10 cellular contexts compared by ENCODE assay signal in genomic region chr18:23583071-23583865, GRCh38. TPM values are rescaled to one million over a fixed set of nuclear protein-coding genes. Genes with fewer than 3 reads are reported as not detected.
DNase-seq lines count a peak whose midpoint lies in the region; ATAC-seq and TF ChIP-seq lines count a peak whose summit lies in the region.
"Had no signal": no experiment of that assay in that cellular context is flagged by ENCODE, and none has a peak within 500 bp of the region (broad histone marks: within the 10 kb centered on the region; RNA-seq: fewer than 3 reads in every experiment).

No MANE protein-coding gene starts in this region.

- H3K27ac Mint-ChIP-seq in CD4-positive, alpha-beta T cell: peak overlapping the region; percentile 12
- H3K27ac Mint-ChIP-seq in mesothelial cell of epicardium: no peak overlapping the region
- no peak overlapping the region for H3K27ac Mint-ChIP-seq in activated CD8-positive, alpha-beta T cell treated with anti-CD3 and anti-CD28 coated beads for 36 hours

- H3K4me1 ChIP-seq in parathyroid adenoma: peaks cover 39% of the 10 kb centered on the region

- peaks cover 70% of the 10 kb centered on the region for H3K79me2 ChIP-seq in parathyroid adenoma

- H3K4me3 Mint-ChIP-seq in CD4-positive, alpha-beta T cell: peak overlapping the region; percentile 15
- H3K4me3 Mint-ChIP-seq in mesothelial cell of epicardium: no peak overlapping the region
- H3K4me3 Mint-ChIP-seq in activated CD8-positive, alpha-beta T cell treated with anti-CD3 and anti-CD28 coated beads for 36 hours: no peak overlapping the region
- H3K4me3 Mint-ChIP-seq: CD14-positive monocyte had no signal

- no peak for DNase-seq in CD4-positive, alpha-beta T cell
- peak; percentile 83 for DNase-seq in SK-MEL-5 (ENCODE audit: low read depth, low spot score)
- peak; percentile 83 for DNase-seq in foreskin melanocyte
- no peak for DNase-seq in mesothelial cell of epicardium (ENCODE audit: low spot score in 2 of 2, unreplicated experiment in 2 of 2)
- no peak for DNase-seq in activated CD8-positive, alpha-beta T cell treated with anti-CD3 and anti-CD28 coated beads for 36 hours
- DNase-seq: NCI-H2227 treated with DMSO at 0.1 percent for 48 hours had no signal

- H3K9ac ChIP-seq in parathyroid adenoma: no peak overlapping the region

- no peak overlapping the region for H3K27ac ChIP-seq in CD4-positive, alpha-beta T cell (ENCODE audit: low read depth, low read length)
- peak overlapping the region; percentile 99 for H3K27ac ChIP-seq in parathyroid adenoma

- H3K9me3 ChIP-seq in CD4-positive, alpha-beta T cell (ENCODE audit: control insufficient read depth, low read length): no peaks in the 10 kb centered on the region
- H3K9me3 ChIP-seq in parathyroid adenoma (ENCODE audit: control insufficient read depth, low read length): no peaks in the 10 kb centered on the region

- no peak for ATAC-seq in CD4-positive, alpha-beta T cell (ENCODE audit: poor library complexity)
- ATAC-seq in GM19035 (IDR thresholded peaks at IDR 0.05; ENCODE audit: unreplicated experiment) (no peak), GM19452 (IDR thresholded peaks at IDR 0.05; ENCODE audit: unreplicated experiment) (no peak)
- ATAC-seq in activated CD8-positive, alpha-beta T cell treated with anti-CD3 and anti-CD28 coated beads for 36 hours: no peak

- peak overlapping the region; percentile 83 for H3K4me2 ChIP-seq in parathyroid adenoma (ENCODE audit: low read length)

- no peaks in the 10 kb centered on the region for H3K27me3 ChIP-seq in CD4-positive, alpha-beta T cell (ENCODE audit: control insufficient read depth, insufficient read depth, low read length)
- no peaks in the 10 kb centered on the region for H3K27me3 ChIP-seq in parathyroid adenoma (ENCODE audit: control insufficient read depth, insufficient read depth, low read length)

- no peak overlapping the region for H2AFZ ChIP-seq in parathyroid adenoma

- H3K27me3 Mint-ChIP-seq in CD4-positive, alpha-beta T cell: no peaks in the 10 kb centered on the region
- peaks cover under 1% of the 10 kb centered on the region for H3K27me3 Mint-ChIP-seq in mesothelial cell of epicardium (ENCODE audit: low read depth)
- no peaks in the 10 kb centered on the region for H3K27me3 Mint-ChIP-seq in activated CD8-positive, alpha-beta T cell treated with anti-CD3 and anti-CD28 coated beads for 36 hours

- peaks cover 54% of the 10 kb centered on the region for H3K4me1 Mint-ChIP-seq in CD4-positive, alpha-beta T cell (ENCODE audit: low read depth)
- H3K4me1 Mint-ChIP-seq in mesothelial cell of epicardium: peaks cover 21% of the 10 kb centered on the region
- peaks cover 52% of the 10 kb centered on the region for H3K4me1 Mint-ChIP-seq in activated CD8-positive, alpha-beta T cell treated with anti-CD3 and anti-CD28 coated beads for 36 hours (ENCODE audit: low read depth)

- intact Hi-C loops in CD4-positive, alpha-beta T cell (cut with DNase I, micrococcal nuclease): loop anchor here in 1 of 2 experiments (5.0 to 10.0 kb wide), 2 partner anchors 36 to 842 kb away; partner anchors contain the start of gene IMPACT
- intact Hi-C loops in activated CD8-positive, alpha-beta T cell treated with anti-CD3 and anti-CD28 coated beads for 36 hours (cut with micrococcal nuclease): no loop called here

- CTCF ChIA-PET in CD4-positive, alpha-beta T cell (lab: Charles Lee): interaction anchor here (0.6 kb wide), 2 partner anchors 38 to 257 kb away, joined by 3 to 5 read pairs; no protein-coding TSS in a partner anchor
- CTCF ChIA-PET in activated CD8-positive, alpha-beta T cell treated with anti-CD3 and anti-CD28 coated beads for 36 hours (lab: Charles Lee): interaction anchor here (1.3 kb wide), 1 partner anchor 11 kb away, joined by 3 read pairs; no protein-coding TSS in a partner anchor

- peak overlapping the region; percentile 98 for H3K4me3 ChIP-seq in parathyroid adenoma (ENCODE audit: low read depth, low read length)

- no peaks in the 10 kb centered on the region for H3K36me3 ChIP-seq in parathyroid adenoma (ENCODE audit: control insufficient read depth, insufficient read depth, low read length)

- POLR2A ChIA-PET in CD4-positive, alpha-beta T cell (lab: Charles Lee): no interaction called here
- POLR2A ChIA-PET in activated CD8-positive, alpha-beta T cell treated with anti-CD3 and anti-CD28 coated beads for 36 hours (lab: Charles Lee): no interaction called here

- in situ Hi-C loops in SK-MEL-5 (cut with HindIII; ENCODE audit: low pct_unique_long_range_greater_than_20kb, low sequenced_read_pairs): no loop called here

- H3K9me3 Mint-ChIP-seq in CD4-positive, alpha-beta T cell: no peaks in the 10 kb centered on the region
- no peaks in the 10 kb centered on the region for H3K9me3 Mint-ChIP-seq in mesothelial cell of epicardium
- H3K9me3 Mint-ChIP-seq in activated CD8-positive, alpha-beta T cell treated with anti-CD3 and anti-CD28 coated beads for 36 hours: no peaks in the 10 kb centered on the region
- H3K9me3 Mint-ChIP-seq: CD14-positive monocyte had no signal

- peaks cover 25% of the 10 kb centered on the region for H3K36me3 Mint-ChIP-seq in CD4-positive, alpha-beta T cell (ENCODE audit: low read depth)
- H3K36me3 Mint-ChIP-seq in mesothelial cell of epicardium: peaks cover 3% of the 10 kb centered on the region
- H3K36me3 Mint-ChIP-seq in activated CD8-positive, alpha-beta T cell treated with anti-CD3 and anti-CD28 coated beads for 36 hours (ENCODE audit: low read depth): peaks cover 11% of the 10 kb centered on the region

- TF ChIP-seq CTCF in CD4-positive, alpha-beta T cell (IDR thresholded peaks at IDR 0.05): no peak
- TF ChIP-seq CTCF in parathyroid adenoma (IDR thresholded peaks at IDR 0.05) (no peak), mesothelial cell of epicardium (IDR thresholded peaks at IDR 0.05; ENCODE audit: unreplicated experiment) (no peak)
- no peak for TF ChIP-seq CTCF in activated CD8-positive, alpha-beta T cell treated with anti-CD3 and anti-CD28 coated beads for 36 hours (IDR thresholded peaks at IDR 0.05)

RNA-seq across cellular contexts. Expression of gene NPC1, which starts 3.0 kb away (rescaled TPM):
- total RNA-seq in CD4-positive, alpha-beta T cell: 10 to 100 TPM; 17.2 to 17.6 TPM
- 37.8 and 39.4 TPM in 2 replicates for total RNA-seq in SK-MEL-5 (2014; rRNA removed; shearing (Covaris generic))
- polyA plus RNA-seq in SK-MEL-5 (2015; cell fraction: cytosol; rRNA removed): 51.9 and 84.1 TPM in 2 replicates
- 79.5 and 128 TPM in 2 replicates for polyA plus RNA-seq in SK-MEL-5 (2015; cell fraction: nucleus; rRNA removed)
- 35.5 to 39.9 TPM (median 35.8 TPM) in 3 replicates for total RNA-seq in mesothelial cell of epicardium
- 10 to 100 TPM; 21.5 to 22.9 TPM for total RNA-seq in activated CD8-positive, alpha-beta T cell treated with anti-CD3 and anti-CD28 coated beads for 36 hours

Comparison
In these comparisons a context has a peak if more than half of its experiments do, and no peak if none do; other contexts are left out.
1. DNase-seq: peak in SK-MEL-5 (single experiment) and foreskin melanocyte (single experiment); none in CD4-positive, alpha-beta T cell (0 of 10), mesothelial cell of epicardium (0 of 2) and activated CD8-positive, alpha-beta T cell treated with anti-CD3 and anti-CD28 coated beads for 36 hours (single experiment).